In genomic region chr16:9545500-9546437, GRCh38 we compare ENCODE assay signal across 2 cellular contexts.
TF ChIP-seq lines count a peak whose summit lies in the region.

No MANE protein-coding gene starts in this region.

TF ChIP-seq in GM23338, 12 proteins besides CTCF, POLR2A, EP300 and RAD21 (continued from another document):
- no peak for TF ChIP-seq ZNF462 (CRISPR knock-in tag; IDR thresholded peaks at IDR 0.05)
- no peak for TF ChIP-seq REST (IDR thresholded peaks at IDR 0.05; ENCODE audit: unreplicated experiment)
- no peak for TF ChIP-seq ZNF114 (CRISPR knock-in tag; IDR thresholded peaks at IDR 0.05)
- no peak for TF ChIP-seq NANOG (IDR thresholded peaks at IDR 0.05; ENCODE audit: borderline replicate concordance)
- no peak for TF ChIP-seq POLR2AphosphoS5 (IDR thresholded peaks at IDR 0.05; ENCODE audit: low read depth)
- TF ChIP-seq STAT1 (IDR thresholded peaks at IDR 0.05; ENCODE audit: unreplicated experiment), result no peak
- TF ChIP-seq JUNB (IDR thresholded peaks at IDR 0.05; ENCODE audit: unreplicated experiment), result no peak
- TF ChIP-seq ETS1 (IDR thresholded peaks at IDR 0.05), result no peak
- no peak for TF ChIP-seq CREB1 (CRISPR knock-in tag; IDR thresholded peaks at IDR 0.05; ENCODE audit: low read depth)
- no peak for TF ChIP-seq ZNF331 (CRISPR knock-in tag; IDR thresholded peaks at IDR 0.05; ENCODE audit: low read depth)
- TF ChIP-seq EZH2phosphoT487 (IDR thresholded peaks at IDR 0.05; ENCODE audit: unreplicated experiment), result no peak

TF ChIP-seq in liver, 16 proteins besides CTCF, POLR2A, EP300 and RAD21 (continued from another document):
- TF ChIP-seq ZBTB33 (IDR thresholded peaks at IDR 0.05) (peak; percentile 52), NR2F2 (IDR thresholded peaks at IDR 0.05) (peak; percentile 55), GABPA (IDR thresholded peaks at IDR 0.05 in 1 of 2, conservative IDR thresholded peaks at IDR 0.05 in 1 of 2) (peak in 1 of 2 donors; percentile 16), FOXA2 (IDR thresholded peaks at IDR 0.05) (peak; percentile 89), HNF4A (conservative IDR thresholded peaks at IDR 0.05) (peak; percentile 89 to 92), EGR1 (IDR thresholded peaks at IDR 0.05; ENCODE audit: low read depth in 2 of 2) (no peak), RXRA (IDR thresholded peaks at IDR 0.05) (peak; percentile 74 to 81), SP1 (IDR thresholded peaks at IDR 0.05) (peak; percentile 67), FOXA1 (IDR thresholded peaks at IDR 0.05) (peak; percentile 65), TAF1 (conservative IDR thresholded peaks at IDR 0.05) (no peak), MAX (IDR thresholded peaks at IDR 0.05) (peak; percentile 41), JUND (IDR thresholded peaks at IDR 0.05) (peak; percentile 27 to 48), ATF3 (IDR thresholded peaks at IDR 0.05) (peak; percentile 83)
TF ChIP-seq in liver: peak in this region for 13.
